Comparison of ENCODE assay signal across 8 cellular contexts in the genomic region with DNA sequence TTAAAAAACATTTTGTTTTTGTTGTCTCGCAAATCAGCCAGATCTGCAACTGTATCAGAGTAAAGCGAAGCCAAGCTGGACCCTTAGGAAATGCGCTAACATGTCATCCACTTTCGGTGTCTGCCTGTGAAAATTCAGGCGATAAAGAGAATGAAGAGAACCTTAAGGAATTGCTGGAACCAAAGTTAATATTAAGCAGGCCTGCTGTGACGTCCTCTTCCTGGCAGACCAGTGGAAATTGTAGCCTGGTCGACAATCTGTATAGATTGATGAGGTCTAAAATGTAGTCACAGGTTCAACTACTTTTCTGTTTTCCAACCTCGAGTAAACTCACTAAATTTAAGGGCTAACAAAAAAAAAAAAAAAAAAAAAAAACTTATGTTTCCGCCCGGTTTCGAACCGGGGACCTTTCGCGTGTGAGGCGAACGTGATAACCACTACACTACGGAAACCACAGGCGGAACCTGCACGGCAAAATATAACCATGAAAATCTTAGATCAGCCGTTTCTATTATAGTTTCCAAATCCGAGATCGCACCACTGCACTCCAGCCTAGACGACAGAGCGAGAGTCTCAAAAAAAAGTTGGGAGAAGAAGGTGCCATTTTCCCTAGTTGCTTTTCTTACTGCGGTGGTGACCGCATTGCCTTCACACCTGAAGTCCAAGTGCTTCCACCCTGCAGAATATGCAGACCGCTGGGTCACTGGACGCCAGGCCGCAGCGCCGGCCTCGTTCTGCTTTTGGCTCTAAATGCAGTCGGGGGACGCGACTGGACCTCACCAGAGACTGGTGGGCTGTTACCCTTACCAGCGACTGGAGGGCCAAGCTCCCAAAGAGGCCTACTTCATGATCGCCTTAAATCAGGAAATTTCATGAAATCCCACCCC.
A peak's percentile ranks its signal among the peaks of the same experiment; 100 is the strongest.
DNase-seq lines count a peak whose midpoint lies in the region; ATAC-seq and TF ChIP-seq lines count a peak whose summit lies in the region.
"Not testable (repeated sequence)": the region's sequence is repeated elsewhere in the genome, so short reads cannot be mapped to it uniquely, and the experiment has no call there.

No MANE protein-coding gene starts in this region.

- H3K27ac Mint-ChIP-seq in T-helper 2 cell treated with Interferon-gamma antibody and Interleukin-4, amounts not matched to agents 5 μg/mL and 100 μg/mL, for 36 hours = peak overlapping the region; percentile 63
- H3K27ac Mint-ChIP-seq in activated naive CD4-positive, alpha-beta T cell treated with anti-CD3 and anti-CD28 coated beads, Interleukin-2, amount 50 U/mL, for 24 hours = peak overlapping the region; percentile 83

- 11 to 27% methylated on average over 14 to 23 of the region's 37 CpGs for WGBS in esophagus squamous epithelium, 2 donors

- not testable (repeated sequence) for TF ChIP-seq POLR2A in esophagus squamous epithelium (IDR thresholded peaks at IDR 0.05); vagina (IDR thresholded peaks at IDR 0.05)

- peak overlapping the region; percentile 48 for H3K4me3 Mint-ChIP-seq in T-helper 2 cell treated with Interferon-gamma antibody and Interleukin-4, amounts not matched to agents 5 μg/mL and 100 μg/mL, for 36 hours
- not testable (repeated sequence) for H3K4me3 Mint-ChIP-seq in activated naive CD4-positive, alpha-beta T cell treated with anti-CD3 and anti-CD28 coated beads, Interleukin-2, amount 50 U/mL, for 24 hours

- not testable (repeated sequence) for H3K36me3 ChIP-seq in esophagus squamous epithelium, vagina

- H3K9me3 ChIP-seq in esophagus squamous epithelium, vagina: not testable (repeated sequence)

- not testable (repeated sequence) for H3K27me3 ChIP-seq in esophagus squamous epithelium, vagina

- not testable (repeated sequence) for H3K36me3 Mint-ChIP-seq in T-helper 2 cell treated with Interferon-gamma antibody and Interleukin-4, amounts not matched to agents 5 μg/mL and 100 μg/mL, for 36 hours (ENCODE audit: low read depth); activated naive CD4-positive, alpha-beta T cell treated with anti-CD3 and anti-CD28 coated beads, Interleukin-2, amount 50 U/mL, for 24 hours

- H3K9me3 Mint-ChIP-seq in T-helper 2 cell treated with Interferon-gamma antibody and Interleukin-4, amounts not matched to agents 5 μg/mL and 100 μg/mL, for 36 hours; activated naive CD4-positive, alpha-beta T cell treated with anti-CD3 and anti-CD28 coated beads, Interleukin-2, amount 50 U/mL, for 24 hours: not testable (repeated sequence)

- peak; percentile 60 for DNase-seq in GM12865 (ENCODE audit: low read depth)
- DNase-seq in NCI-H2227 treated with DMSO at 0.1 percent for 48 hours (lab: John Stamatoyannopoulos, UW) = peak; percentile 82
- peak; percentile 42 for DNase-seq in T-helper 2 cell treated with Interferon-gamma antibody and Interleukin-4, amounts not matched to agents 5 μg/mL and 100 μg/mL, for 36 hours (ENCODE audit: low spot score)
- not testable (repeated sequence) for DNase-seq in esophagus squamous epithelium (lab: John Stamatoyannopoulos, UW); vagina (ENCODE audit: extremely low spot score in 2 of 2)
- DNase-seq in left colon = peak; percentile 27 to 31
- DNase-seq in retinal pigment epithelial cell (ENCODE audit: low read depth) = peak; percentile 3

- not testable (repeated sequence) for H3K27me3 Mint-ChIP-seq in T-helper 2 cell treated with Interferon-gamma antibody and Interleukin-4, amounts not matched to agents 5 μg/mL and 100 μg/mL, for 36 hours (ENCODE audit: low read depth); activated naive CD4-positive, alpha-beta T cell treated with anti-CD3 and anti-CD28 coated beads, Interleukin-2, amount 50 U/mL, for 24 hours

- not testable (repeated sequence) for H3K4me1 ChIP-seq in esophagus squamous epithelium, vagina

- TF ChIP-seq CTCF in GM12865 (IDR thresholded peaks at IDR 0.05; ENCODE audit: insufficient read depth, low read depth, low read length, missing control alignments); esophagus squamous epithelium (IDR thresholded peaks at IDR 0.05); retinal pigment epithelial cell (conservative IDR thresholded peaks at IDR 0.05; ENCODE audit: low read depth, low read length); vagina (IDR thresholded peaks at IDR 0.05): not testable (repeated sequence)

- H3K4me3 ChIP-seq in GM12865 (ENCODE audit: low read depth, low read length) = not testable (repeated sequence)
- H3K4me3 ChIP-seq in esophagus squamous epithelium (peak overlapping the region in 3 of 4 donors; percentile 36 to 50 (median 39)), retinal pigment epithelial cell (ENCODE audit: low read length) (peak overlapping the region; percentile 49), vagina (peak overlapping the region; percentile 22 to 36)

- intact Hi-C loops in esophagus squamous epithelium (cut with DNase I); left colon (cut with DNase I, micrococcal nuclease); vagina (cut with DNase I): not testable (repeated sequence)

- H3K4me1 Mint-ChIP-seq in T-helper 2 cell treated with Interferon-gamma antibody and Interleukin-4, amounts not matched to agents 5 μg/mL and 100 μg/mL, for 36 hours (ENCODE audit: low read depth); activated naive CD4-positive, alpha-beta T cell treated with anti-CD3 and anti-CD28 coated beads, Interleukin-2, amount 50 U/mL, for 24 hours: not testable (repeated sequence)

- ATAC-seq in left colon = peak; percentile 67

- H3K27ac ChIP-seq in esophagus squamous epithelium, vagina: not testable (repeated sequence)
